Comparison of ENCODE assay signal across 23 cellular contexts in the genomic region with DNA sequence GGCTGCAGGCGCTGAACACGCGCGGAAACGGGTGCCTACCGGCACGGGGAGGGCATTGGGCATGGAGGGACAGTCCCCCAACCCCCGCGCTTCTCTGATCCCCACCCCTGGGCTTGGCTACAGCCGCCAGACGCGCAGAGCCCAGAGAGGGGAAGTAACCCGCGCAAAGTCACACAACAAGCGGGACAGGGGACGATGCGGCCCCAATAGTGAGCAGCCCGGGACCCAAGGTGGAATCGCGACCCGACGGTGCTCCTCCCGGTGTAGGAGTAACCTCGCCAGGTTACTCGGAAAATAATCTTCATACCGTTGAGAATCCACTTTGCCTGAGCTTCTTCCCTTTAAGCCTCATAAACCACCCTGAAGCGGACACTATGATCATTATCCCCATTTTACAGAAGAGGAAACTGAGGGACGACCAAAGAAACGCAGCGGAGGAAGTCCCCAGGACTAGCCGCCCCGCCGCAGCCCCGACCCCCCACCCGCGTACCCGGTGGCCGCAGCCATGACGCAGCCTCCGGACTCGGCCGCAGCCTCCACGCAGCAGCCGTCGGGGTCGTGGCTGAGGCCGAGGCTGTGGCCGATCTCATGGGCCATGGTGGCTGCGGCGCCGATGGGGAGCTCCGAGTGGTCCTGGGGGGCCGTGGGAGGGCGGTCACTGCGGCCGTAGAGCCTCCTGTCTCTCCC. TPM values are rescaled to one million over a fixed set of nuclear protein-coding genes. Genes with fewer than 3 reads are reported as not detected.
A peak's percentile ranks its signal among the peaks of the same experiment; 100 is the strongest.
DNase-seq lines count a peak whose midpoint lies in the region; ATAC-seq, FAIRE-seq and TF ChIP-seq lines count a peak whose summit lies in the region.
"Had no signal": no experiment of that assay in that cellular context is flagged by ENCODE, and none has a peak within 500 bp of the region (broad histone marks: within the 10 kb centered on the region; RNA-seq: fewer than 3 reads in every experiment).

No MANE protein-coding gene starts in this region.

- TF ChIP-seq CTCF in breast epithelium (IDR thresholded peaks at IDR 0.05) (no peak), MCF 10A (IDR thresholded peaks at IDR 0.05; ENCODE audit: unreplicated experiment) (no peak), H1 (IDR thresholded peaks at IDR 0.05; ENCODE audit: control extremely low read depth in 1 of 3, insufficient read depth in 1 of 3, low read depth in 1 of 3, low read length in 3 of 3) (no peak)

- no peak overlapping the region for H2BK12ac ChIP-seq in H1 (ENCODE audit: low read depth, low read length)

- no peak overlapping the region for H4K5ac ChIP-seq in H1 (ENCODE audit: insufficient read length, low read depth, low read length)

- no peaks in the 10 kb centered on the region for H3K36me3 Mint-ChIP-seq in MCF 10A (ENCODE audit: insufficient read depth, unreplicated experiment)
- H3K36me3 Mint-ChIP-seq in stimulated activated effector memory CD8-positive, alpha-beta T cell treated with anti-CD3 and anti-CD28 coated beads, Interleukin-12 subunit alpha, Interleukin-12 subunit beta, amount 100 ng/mL, for 72 hours: no peaks in the 10 kb centered on the region
- no peaks in the 10 kb centered on the region for H3K36me3 Mint-ChIP-seq in activated T-helper 2 cell treated with anti-CD3 and anti-CD28 coated beads, Interferon-gamma antibody, Interleukin-2, Interleukin-4, amounts not matched to agents 10 μg/mL and 5 μg/mL and 100 μg/mL, durations not matched to agents 14 hours and 24 hours and 36 hours (ENCODE audit: low read depth)
- H3K36me3 Mint-ChIP-seq: activated naive CD8-positive, alpha-beta T cell had no signal

- no peaks in the 10 kb centered on the region for H3K9me3 Mint-ChIP-seq in MCF 10A (ENCODE audit: unreplicated experiment)
- H3K9me3 Mint-ChIP-seq in stimulated activated effector memory CD8-positive, alpha-beta T cell treated with anti-CD3 and anti-CD28 coated beads, Interleukin-12 subunit alpha, Interleukin-12 subunit beta, amount 100 ng/mL, for 72 hours: no peaks in the 10 kb centered on the region
- no peaks in the 10 kb centered on the region for H3K9me3 Mint-ChIP-seq in activated T-helper 2 cell treated with anti-CD3 and anti-CD28 coated beads, Interferon-gamma antibody, Interleukin-2, Interleukin-4, amounts not matched to agents 10 μg/mL and 5 μg/mL and 100 μg/mL, durations not matched to agents 14 hours and 24 hours and 36 hours
- H3K9me3 Mint-ChIP-seq: H9 had no signal

- TF ChIP-seq EP300 in H1 (IDR thresholded peaks at IDR 0.05; ENCODE audit: borderline replicate concordance in 1 of 2, low read depth in 2 of 2, low read length in 2 of 2): no peak

- peaks cover 0 to 3% of the 10 kb centered on the region in 2 experiments for H4K20me1 ChIP-seq in H1 (replicated peaks in 1 of 2; ENCODE audit: control insufficient read depth in 1 of 2, insufficient read depth in 2 of 2, low read length in 2 of 2)

- intact Hi-C loops in breast epithelium (cut with DNase I; ENCODE audit: low total_unique reads) (no loop called here), MCF 10A (cut with micrococcal nuclease) (loop anchor here (10.0 kb wide), 1 partner anchor 108 kb away; no protein-coding TSS in a partner anchor)
- intact Hi-C loops in activated T-helper 2 cell treated with anti-CD3 and anti-CD28 coated beads, Interferon-gamma antibody, Interleukin-2, Interleukin-4, amounts not matched to agents 10 μg/mL and 5 μg/mL and 100 μg/mL, durations not matched to agents 14 hours and 24 hours and 36 hours (cut with micrococcal nuclease): no loop called here

- POLR2A ChIA-PET in MCF 10A (lab: Yijun Ruan, JAX): no interaction called here
- POLR2A ChIA-PET in H1 (lab: Charles Lee; ENCODE audit: partially characterized antibody): interaction anchor here (1.2 to 1.3 kb wide), 2 partner anchors 8 to 75 kb away, joined by 3 read pairs; a partner anchor contains a TSS

- TF ChIP-seq POLR2A in breast epithelium (IDR thresholded peaks at IDR 0.05) (no peak), H1 (IDR thresholded peaks at IDR 0.05; ENCODE audit: control extremely low read depth in 1 of 2, low read depth in 2 of 2, low read length in 2 of 2) (no peak)

- H2BK20ac ChIP-seq in H1 (ENCODE audit: low read length): no peak overlapping the region

- no peak overlapping the region for H3K14ac ChIP-seq in H1 (ENCODE audit: insufficient read length)

- H3K4me1 ChIP-seq in breast epithelium (peaks cover 0 to 7% of the 10 kb centered on the region in 2 donors), H1 (replicated peaks in 1 of 4; ENCODE audit: control insufficient read depth in 3 of 4, insufficient read depth in 4 of 4, low read length in 3 of 4) (peaks cover 0 to 13% (median 3%) of the 10 kb centered on the region in 4 experiments; a peak in 4 of 7 replicates)
- H3K4me1 ChIP-seq: Caco-2 had no signal

- no peak overlapping the region for H3K27ac ChIP-seq in breast epithelium
- H3K27ac ChIP-seq in H1 (ENCODE audit: low read depth, low read length): no peak overlapping the region
- H3K27ac ChIP-seq: ovary, SJSA1 had no signal

- no peak overlapping the region for H3K4me3 Mint-ChIP-seq in MCF 10A (ENCODE audit: unreplicated experiment)
- H3K4me3 Mint-ChIP-seq in stimulated activated effector memory CD8-positive, alpha-beta T cell treated with anti-CD3 and anti-CD28 coated beads, Interleukin-12 subunit alpha, Interleukin-12 subunit beta, amount 100 ng/mL, for 72 hours: peak overlapping the region; percentile 29
- H3K4me3 Mint-ChIP-seq in activated T-helper 2 cell treated with anti-CD3 and anti-CD28 coated beads, Interferon-gamma antibody, Interleukin-2, Interleukin-4, amounts not matched to agents 10 μg/mL and 5 μg/mL and 100 μg/mL, durations not matched to agents 14 hours and 24 hours and 36 hours (ENCODE audit: low read depth): no peak overlapping the region
- H3K4me3 Mint-ChIP-seq: activated naive CD8-positive, alpha-beta T cell; H9 had no signal

- H3K9ac ChIP-seq in H1 (replicated peaks in 1 of 4; ENCODE audit: extremely low read depth in 1 of 4, low read depth in 3 of 4, low read length in 3 of 4): no peak overlapping the region

- H3K4me3 ChIP-seq in breast epithelium (peak overlapping the region in 2 of 3 donors; percentile 22 to 51), H1 (ENCODE audit: extremely low read depth in 1 of 4, insufficient read depth in 2 of 4, low read depth in 3 of 4, low read length in 4 of 4) (peak overlapping the region; percentile 28 to 56 (median 35))
- H3K4me3 ChIP-seq: ovary, SJSA1 had no signal

- no peak overlapping the region for H2BK5ac ChIP-seq in H1 (ENCODE audit: low read depth, low read length)

- no TSS peak for BruUV-seq in MCF 10A (replicated peaks; lab: Mats Ljungman, UMichigan)

- no peak overlapping the region for H2BK15ac ChIP-seq in H1 (ENCODE audit: low read length)

- DNase-seq in breast epithelium (ENCODE audit: low spot score in 2 of 2) (no peak), MCF 10A (ENCODE audit: unreplicated experiment) (no peak), KBM-7 (peak; percentile 30), H1 (ENCODE audit: low read depth in 1 of 2, low spot score in 2 of 2) (no peak), iPS-NIHi11 (ENCODE audit: low spot score) (no peak)
- no peak for DNase-seq in stimulated activated effector memory CD8-positive, alpha-beta T cell treated with anti-CD3 and anti-CD28 coated beads, Interleukin-12 subunit alpha, Interleukin-12 subunit beta, amount 100 ng/mL, for 72 hours (ENCODE audit: low spot score in 2 of 2)
- no peak for DNase-seq in activated T-helper 2 cell treated with anti-CD3 and anti-CD28 coated beads, Interferon-gamma antibody, Interleukin-2, Interleukin-4, amounts not matched to agents 10 μg/mL and 5 μg/mL and 100 μg/mL, durations not matched to agents 14 hours and 24 hours and 36 hours (ENCODE audit: low spot score)
- DNase-seq: Caco-2; effector CD4-positive, alpha-beta T cell; hippocampal formation; left colon; NCI-H1930; NCI-H510A treated with DMSO at 0.1 percent for 48 hours; stimulated activated naive CD4-positive, alpha-beta T cell had no signal

- FAIRE-seq in H1 (lab: Jason Lieb, UNC): no peak
- FAIRE-seq: bronchial epithelial cell, G401.6, GM12892, urothelium cell line had no signal

- no peak overlapping the region for H3K56ac ChIP-seq in H1 (replicated peaks; ENCODE audit: insufficient read length, low read depth, low read length)

- no peak overlapping the region for H3K23ac ChIP-seq in H1 (ENCODE audit: insufficient read length)

- H3K79me1 ChIP-seq in H1 (ENCODE audit: low read depth, low read length): no peaks in the 10 kb centered on the region

- no peaks in the 10 kb centered on the region for H3K4me1 Mint-ChIP-seq in MCF 10A (ENCODE audit: insufficient read depth, unreplicated experiment)
- peaks cover 20% of the 10 kb centered on the region for H3K4me1 Mint-ChIP-seq in stimulated activated effector memory CD8-positive, alpha-beta T cell treated with anti-CD3 and anti-CD28 coated beads, Interleukin-12 subunit alpha, Interleukin-12 subunit beta, amount 100 ng/mL, for 72 hours
- no peaks in the 10 kb centered on the region for H3K4me1 Mint-ChIP-seq in activated T-helper 2 cell treated with anti-CD3 and anti-CD28 coated beads, Interferon-gamma antibody, Interleukin-2, Interleukin-4, amounts not matched to agents 10 μg/mL and 5 μg/mL and 100 μg/mL, durations not matched to agents 14 hours and 24 hours and 36 hours (ENCODE audit: low read depth)

- H3K79me2 ChIP-seq in H1 (ENCODE audit: control insufficient read depth in 1 of 2, insufficient read depth in 2 of 2, low read length in 2 of 2): no peaks in the 10 kb centered on the region

- no peak overlapping the region for H3K4ac ChIP-seq in H1 (replicated peaks; ENCODE audit: insufficient read length, low read depth, low read length)

- H3K4me2 ChIP-seq in H1 (ENCODE audit: insufficient read depth in 1 of 2, low read depth in 2 of 2, low read length in 2 of 2): peak overlapping the region; percentile 74 to 81

- H3K36me3 ChIP-seq in breast epithelium (no peaks in the 10 kb centered on the region), H1 (ENCODE audit: control insufficient read depth in 2 of 4, insufficient read depth in 4 of 4, low read length in 3 of 4) (no peaks in the 10 kb centered on the region)
- H3K36me3 ChIP-seq: ovary, SJSA1 had no signal

- 0 out of 2 replicates have a peak overlapping the region, but pooled peaks have one; percentile 87 for H4K8ac ChIP-seq in H1 (ENCODE audit: extremely low read depth, insufficient read depth, low read length)

- in situ Hi-C loops in KBM-7 (cut with MboI; ENCODE audit: low pct_unique_long_range_greater_than_20kb, low sequenced_read_pairs): no loop called here

- no peak overlapping the region for H2AK5ac ChIP-seq in H1 (ENCODE audit: low read depth, low read length)

- H3K27me3 ChIP-seq in breast epithelium (peaks cover 0 to 56% of the 10 kb centered on the region in 2 donors), H1 (replicated peaks in 1 of 4; ENCODE audit: control insufficient read depth in 3 of 4, extremely low read depth in 1 of 4, insufficient read depth in 3 of 4, low read length in 3 of 4) (peaks cover 6 to 25% (median 19%) of the 10 kb centered on the region in 4 experiments; a peak in 6 of 7 replicates)
- H3K27me3 ChIP-seq: ovary had no signal

- no peak overlapping the region for H2BK120ac ChIP-seq in H1 (replicated peaks; ENCODE audit: low read depth, low read length)

- no peaks in the 10 kb centered on the region for H3K9me3 ChIP-seq in breast epithelium
- H3K9me3 ChIP-seq in H1 (ENCODE audit: insufficient read depth in 2 of 2, low read depth in 1 of 2, low read length in 1 of 2): no peaks in the 10 kb centered on the region
- H3K9me3 ChIP-seq: Caco-2, ovary, SJSA1 had no signal

- no peak overlapping the region for H3K27ac Mint-ChIP-seq in MCF 10A (ENCODE audit: low read depth, unreplicated experiment)
- H3K27ac Mint-ChIP-seq in stimulated activated effector memory CD8-positive, alpha-beta T cell treated with anti-CD3 and anti-CD28 coated beads, Interleukin-12 subunit alpha, Interleukin-12 subunit beta, amount 100 ng/mL, for 72 hours: no peak overlapping the region
- H3K27ac Mint-ChIP-seq in activated T-helper 2 cell treated with anti-CD3 and anti-CD28 coated beads, Interferon-gamma antibody, Interleukin-2, Interleukin-4, amounts not matched to agents 10 μg/mL and 5 μg/mL and 100 μg/mL, durations not matched to agents 14 hours and 24 hours and 36 hours: no peak overlapping the region
- H3K27ac Mint-ChIP-seq: activated naive CD8-positive, alpha-beta T cell; H9 had no signal

- no peak for ATAC-seq in stimulated activated effector memory CD8-positive, alpha-beta T cell treated with anti-CD3 and anti-CD28 coated beads, Interleukin-12 subunit alpha, Interleukin-12 subunit beta, amount 100 ng/mL, for 72 hours
- no peak for ATAC-seq in GM18870 (IDR thresholded peaks at IDR 0.05; ENCODE audit: unreplicated experiment)
- ATAC-seq: left colon had no signal

- CTCF ChIA-PET in MCF 10A (lab: Yijun Ruan, JAX) (interaction anchor here (0.7 to 8.9 kb wide), 6 partner anchors 13 to 373 kb away, joined by 3 to 154 read pairs (median 9); no protein-coding TSS in a partner anchor), H1 (lab: Charles Lee; ENCODE audit: partially characterized antibody) (interaction anchor here (1.0 to 45.1 kb wide), 9 partner anchors 10 to 145 kb away, joined by 3 to 1432 read pairs (median 8); a partner anchor contains a TSS)

- no peak overlapping the region for H2AFZ ChIP-seq in H1 (ENCODE audit: low read length)

- 44% methylated on average over 27 of the region's 56 CpGs; no CpG with 5 or more reads in 1 of the 2 experiments for WGBS in H1 (ENCODE audit: extremely low coverage in 1 of 2, insufficient coverage in 1 of 2, insufficient read length in 1 of 2, insufficient replicate concordance in 2 of 2, low coverage in 1 of 2, low lambda C conversion rate in 2 of 2, missing lambda C conversion rate in 1 of 2), 2 experiments

- H3K27me3 Mint-ChIP-seq in MCF 10A (ENCODE audit: insufficient read depth, unreplicated experiment): peaks cover 50% of the 10 kb centered on the region
- peaks cover 50% of the 10 kb centered on the region for H3K27me3 Mint-ChIP-seq in activated T-helper 2 cell treated with anti-CD3 and anti-CD28 coated beads, Interferon-gamma antibody, Interleukin-2, Interleukin-4, amounts not matched to agents 10 μg/mL and 5 μg/mL and 100 μg/mL, durations not matched to agents 14 hours and 24 hours and 36 hours (ENCODE audit: low read depth)

- H4K91ac ChIP-seq in H1 (replicated peaks; ENCODE audit: insufficient read length, low read length): no peak overlapping the region

- peaks cover 9% of the 10 kb centered on the region; the same call in 1 of the 2 replicates for H3K23me2 ChIP-seq in H1 (ENCODE audit: low read depth, low read length)

- no peak for TF ChIP-seq RAD21 in H1 (IDR thresholded peaks at IDR 0.05 in 1 of 2, conservative IDR thresholded peaks at IDR 0.05 in 1 of 2; ENCODE audit: low read depth in 2 of 2, low read length in 2 of 2)

- H3K18ac ChIP-seq in H1 (ENCODE audit: extremely low read depth, low read length): no peak overlapping the region

RNA-seq across cellular contexts. Expression of a gene that starts 8.8 kb away (rescaled TPM):
- 10 to 100 TPM; 29.4 to 39.5 (median 37.4) TPM for total RNA-seq in breast epithelium
- not detected in 2 replicates for total RNA-seq in MCF 10A (2022)
- 5.7 and 6.0 TPM in 2 replicates for total RNA-seq in H1 (2021; fragmentation: NEBNext Ultra II Directional; extraction: Animal tissue kit (Norgen Biotek cat#: 25700))
- polyA plus RNA-seq in H1 (2011; rRNA removed): 4.2 and 7.0 TPM in 2 replicates
- polyA plus RNA-seq in H1 (2011; cell fraction: cytosol; rRNA removed): 5.8 TPM
- polyA plus RNA-seq in H1 (2011; cell fraction: nucleus; rRNA removed): 49.2 TPM
- polyA plus RNA-seq in H1 (2012, experiment 1 of 2): 4.7 to 8.5 TPM (median 6.9 TPM) in 4 replicates
- polyA plus RNA-seq in H1 (2012, experiment 2 of 2): 3.2 TPM
- 4.5 TPM for polyA plus RNA-seq in H1 (2013, experiment 1 of 2)
- polyA plus RNA-seq in H1 (2013, experiment 2 of 2): 4.1 TPM
- 1.6 and 2.3 TPM in 2 replicates for polyA minus RNA-seq in H1 (2011; rRNA and poly(A)+ RNA removed)
- polyA minus RNA-seq in H1 (2011; cell fraction: cytosol; rRNA and poly(A)+ RNA removed): 1.6 TPM
- 10.8 TPM for polyA minus RNA-seq in H1 (2011; cell fraction: nucleus; rRNA and poly(A)+ RNA removed)
- not detected in 2 replicates for total RNA-seq in activated T-helper 2 cell treated with anti-CD3 and anti-CD28 coated beads, Interferon-gamma antibody, Interleukin-2, Interleukin-4, amounts not matched to agents 10 μg/mL and 5 μg/mL and 100 μg/mL, durations not matched to agents 14 hours and 24 hours and 36 hours
- total RNA-seq: SJSA1 had no signal

RNA-seq across cellular contexts. Expression of a gene that starts 9.8 kb away (rescaled TPM):
- total RNA-seq in breast epithelium: not detected
- total RNA-seq in MCF 10A (2022): not detected in 2 replicates
- not detected in 2 replicates for total RNA-seq in H1 (2021; fragmentation: NEBNext Ultra II Directional; extraction: Animal tissue kit (Norgen Biotek cat#: 25700))
- 0.05 TPM in 1 of 2 replicates, not detected in the other for polyA plus RNA-seq in H1 (2011; rRNA removed)
- polyA plus RNA-seq in H1 (2011; cell fraction: cytosol; rRNA removed): not detected
- polyA plus RNA-seq in H1 (2011; cell fraction: nucleus; rRNA removed): 0.13 TPM
- not detected in 4 replicates for polyA plus RNA-seq in H1 (2012, experiment 1 of 2)
- not detected for polyA plus RNA-seq in H1 (2012, experiment 2 of 2)
- not detected for polyA plus RNA-seq in H1 (2013, experiment 1 of 2)
- polyA plus RNA-seq in H1 (2013, experiment 2 of 2): not detected
- not detected in 2 replicates for polyA minus RNA-seq in H1 (2011; rRNA and poly(A)+ RNA removed)
- polyA minus RNA-seq in H1 (2011; cell fraction: cytosol; rRNA and poly(A)+ RNA removed): not detected
- not detected for polyA minus RNA-seq in H1 (2011; cell fraction: nucleus; rRNA and poly(A)+ RNA removed)
- not detected in 2 replicates for total RNA-seq in activated T-helper 2 cell treated with anti-CD3 and anti-CD28 coated beads, Interferon-gamma antibody, Interleukin-2, Interleukin-4, amounts not matched to agents 10 μg/mL and 5 μg/mL and 100 μg/mL, durations not matched to agents 14 hours and 24 hours and 36 hours
- total RNA-seq: bronchial epithelial cell, Caco-2, H9, left colon, ovary, SJSA1 had no signal

RNA-seq across cellular contexts. Expression of a gene that starts 39.4 kb away (rescaled TPM):
- total RNA-seq in breast epithelium: 10 to 100 TPM in 1 of 3 donors, 1 to 10 TPM in 2; 2.0 to 32.0 (median 6.9) TPM
- not detected in 2 replicates for total RNA-seq in MCF 10A (2022)
- total RNA-seq in H1 (2021; fragmentation: NEBNext Ultra II Directional; extraction: Animal tissue kit (Norgen Biotek cat#: 25700)): not detected in 2 replicates
- polyA plus RNA-seq in H1 (2011; rRNA removed): 0.02 TPM in 2 replicates
- polyA plus RNA-seq in H1 (2011; cell fraction: cytosol; rRNA removed): not detected
- polyA plus RNA-seq in H1 (2011; cell fraction: nucleus; rRNA removed): 0.04 TPM
- polyA plus RNA-seq in H1 (2012, experiment 1 of 2): not detected in 4 replicates
- not detected for polyA plus RNA-seq in H1 (2012, experiment 2 of 2)
- polyA plus RNA-seq in H1 (2013, experiment 1 of 2): not detected
- not detected for polyA plus RNA-seq in H1 (2013, experiment 2 of 2)
- polyA minus RNA-seq in H1 (2011; rRNA and poly(A)+ RNA removed): not detected in 2 replicates
- not detected for polyA minus RNA-seq in H1 (2011; cell fraction: cytosol; rRNA and poly(A)+ RNA removed)
- polyA minus RNA-seq in H1 (2011; cell fraction: nucleus; rRNA and poly(A)+ RNA removed): not detected
- total RNA-seq in activated T-helper 2 cell treated with anti-CD3 and anti-CD28 coated beads, Interferon-gamma antibody, Interleukin-2, Interleukin-4, amounts not matched to agents 10 μg/mL and 5 μg/mL and 100 μg/mL, durations not matched to agents 14 hours and 24 hours and 36 hours: not detected in 2 replicates
- total RNA-seq: bronchial epithelial cell, Caco-2, H9, SJSA1 had no signal

RNA-seq across cellular contexts. Expression of a gene that starts 59.5 kb away (rescaled TPM):
- total RNA-seq in breast epithelium: 10 to 100 TPM in 1 of 3 donors, 1 to 10 TPM in 2; 7.0 to 25.2 (median 9.3) TPM
- total RNA-seq in MCF 10A (2022): not detected in 2 replicates
- total RNA-seq in H1 (2021; fragmentation: NEBNext Ultra II Directional; extraction: Animal tissue kit (Norgen Biotek cat#: 25700)): 4.3 and 4.9 TPM in 2 replicates
- 2.2 and 3.5 TPM in 2 replicates for polyA plus RNA-seq in H1 (2011; rRNA removed)
- 3.1 TPM for polyA plus RNA-seq in H1 (2011; cell fraction: cytosol; rRNA removed)
- polyA plus RNA-seq in H1 (2011; cell fraction: nucleus; rRNA removed): 7.7 TPM
- polyA plus RNA-seq in H1 (2012, experiment 1 of 2): 2.8 to 6.7 TPM (median 5.2 TPM) in 4 replicates
- 2.5 TPM for polyA plus RNA-seq in H1 (2012, experiment 2 of 2)
- 2.7 TPM for polyA plus RNA-seq in H1 (2013, experiment 1 of 2)
- 2.5 TPM for polyA plus RNA-seq in H1 (2013, experiment 2 of 2)
- 1.6 and 1.9 TPM in 2 replicates for polyA minus RNA-seq in H1 (2011; rRNA and poly(A)+ RNA removed)
- polyA minus RNA-seq in H1 (2011; cell fraction: cytosol; rRNA and poly(A)+ RNA removed): 2.5 TPM
- 8.1 TPM for polyA minus RNA-seq in H1 (2011; cell fraction: nucleus; rRNA and poly(A)+ RNA removed)
- 0.05 TPM in 1 of 2 replicates, not detected in the other for total RNA-seq in activated T-helper 2 cell treated with anti-CD3 and anti-CD28 coated beads, Interferon-gamma antibody, Interleukin-2, Interleukin-4, amounts not matched to agents 10 μg/mL and 5 μg/mL and 100 μg/mL, durations not matched to agents 14 hours and 24 hours and 36 hours
- total RNA-seq: bronchial epithelial cell, Caco-2, SJSA1 had no signal
